ENCODE assay signal across 13 cellular contexts in the genomic region with DNA sequence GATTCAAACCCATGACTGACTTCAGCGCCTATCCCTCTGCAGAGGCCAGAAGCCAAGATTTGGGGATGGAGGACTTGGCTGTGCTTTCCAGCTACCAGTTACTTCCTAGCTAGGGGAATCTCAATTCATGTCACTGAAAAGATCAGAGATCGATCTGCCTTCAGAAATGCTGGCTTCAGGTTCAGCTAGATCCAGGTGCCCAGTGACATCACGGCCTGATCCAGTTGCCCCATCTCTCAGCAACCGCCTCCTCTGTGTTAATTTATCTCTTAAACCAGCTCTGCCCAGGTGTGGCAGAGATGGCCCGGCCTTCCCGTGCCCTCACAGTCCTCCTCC. TPM values are rescaled to one million over a fixed set of nuclear protein-coding genes. Genes with fewer than 3 reads are reported as not detected.
DNase-seq lines count a peak whose midpoint lies in the region; ATAC-seq, FAIRE-seq and TF ChIP-seq lines count a peak whose summit lies in the region.
"Had no signal": no experiment of that assay in that cellular context is flagged by ENCODE, and none has a peak within 500 bp of the region (broad histone marks: within the 10 kb centered on the region; RNA-seq: fewer than 3 reads in every experiment).

No MANE protein-coding gene starts in this region.

- peaks cover 84% of the 10 kb centered on the region for H3K36me3 Mint-ChIP-seq in activated T-helper 17 cell treated with anti-CD3 and anti-CD28 coated beads, Interleukin-2, amount 50 U/mL, for 72 hours (ENCODE audit: low read depth)
- H3K36me3 Mint-ChIP-seq in endodermal cell (ENCODE audit: low read depth): no peaks in the 10 kb centered on the region

- H3K27me3 ChIP-seq in heart left ventricle: peaks cover 0 to 6% (median 0%) of the 10 kb centered on the region in 9 donors
- H3K27me3 ChIP-seq in left lung: no peaks in the 10 kb centered on the region
- no peaks in the 10 kb centered on the region for H3K27me3 ChIP-seq in thymus (ENCODE audit: control insufficient read depth, insufficient read depth)
- H3K27me3 ChIP-seq in endodermal cell (ENCODE audit: control insufficient read depth, insufficient read depth, low read length, poor library complexity, severe bottlenecking): no peaks in the 10 kb centered on the region

- peak overlapping the region; percentile 82 for H3K4me3 Mint-ChIP-seq in activated T-helper 17 cell treated with anti-CD3 and anti-CD28 coated beads, Interleukin-2, amount 50 U/mL, for 72 hours
- no peak overlapping the region for H3K4me3 Mint-ChIP-seq in endodermal cell

- H3K36me3 ChIP-seq in heart left ventricle: peaks cover 0 to 45% (median 0%) of the 10 kb centered on the region in 9 donors
- peaks cover 0 to 58% of the 10 kb centered on the region in 2 donors for H3K36me3 ChIP-seq in left lung
- peaks cover 30% of the 10 kb centered on the region for H3K36me3 ChIP-seq in thymus (ENCODE audit: control insufficient read depth, insufficient read depth)
- no peaks in the 10 kb centered on the region for H3K36me3 ChIP-seq in endodermal cell (ENCODE audit: control insufficient read depth, insufficient read depth, low read length)

- H3K9ac ChIP-seq in endodermal cell (ENCODE audit: extremely low read depth, low read length, poor library complexity, severe bottlenecking): no peak overlapping the region

- no peaks in the 10 kb centered on the region for H3K9me3 Mint-ChIP-seq in activated T-helper 17 cell treated with anti-CD3 and anti-CD28 coated beads, Interleukin-2, amount 50 U/mL, for 72 hours
- no peaks in the 10 kb centered on the region for H3K9me3 Mint-ChIP-seq in endodermal cell

- peaks cover 0 to 99% (median 22%) of the 10 kb centered on the region in 12 donors for H3K4me1 ChIP-seq in heart left ventricle
- H3K4me1 ChIP-seq in left lung: peaks cover 16 to 100% of the 10 kb centered on the region in 2 donors
- H3K4me1 ChIP-seq in thymus (ENCODE audit: control insufficient read depth, insufficient read depth, low read length): peaks cover 48% of the 10 kb centered on the region
- no peaks in the 10 kb centered on the region for H3K4me1 ChIP-seq in endodermal cell (ENCODE audit: control insufficient read depth, insufficient read depth, low read length)

- FAIRE-seq in GM19239 (lab: Jason Lieb, UNC): no peak
- FAIRE-seq: bronchial epithelial cell had no signal

- intact Hi-C loops in heart left ventricle (cut with DNase I): no loop called here
- intact Hi-C loops in cardiac septum (cut with DNase I): no loop called here
- intact Hi-C loops in left lung (cut with DNase I): no loop called here
- intact Hi-C loops in posterior vena cava (cut with DNase I): no loop called here

- DNase-seq in heart left ventricle (no peak), cardiac septum (ENCODE audit: low spot score) (no peak), left lung (no peak), endodermal cell (no peak), GM19239 (ENCODE audit: insufficient read length, low spot score) (no peak), posterior vena cava (ENCODE audit: low spot score) (no peak)
- DNase-seq: NCI-H82 had no signal

- H3K4me3 ChIP-seq in heart left ventricle (no peak overlapping the region), left lung (no peak overlapping the region), thymus (ENCODE audit: low read length) (no peak overlapping the region), endodermal cell (ENCODE audit: low read length) (no peak overlapping the region)

- H3K4me1 Mint-ChIP-seq in activated T-helper 17 cell treated with anti-CD3 and anti-CD28 coated beads, Interleukin-2, amount 50 U/mL, for 72 hours: peaks cover 66% of the 10 kb centered on the region
- peaks cover 14% of the 10 kb centered on the region for H3K4me1 Mint-ChIP-seq in endodermal cell

- H3K27ac Mint-ChIP-seq in activated T-helper 17 cell treated with anti-CD3 and anti-CD28 coated beads, Interleukin-2, amount 50 U/mL, for 72 hours: peak overlapping the region; percentile 99
- H3K27ac Mint-ChIP-seq in endodermal cell: no peak overlapping the region

- H3K9me3 ChIP-seq in heart left ventricle (no peaks in the 10 kb centered on the region), left lung (no peaks in the 10 kb centered on the region), thymus (ENCODE audit: control insufficient read depth) (no peaks in the 10 kb centered on the region), endodermal cell (ENCODE audit: control insufficient read depth, low read length) (no peaks in the 10 kb centered on the region)

- TF ChIP-seq POLR2A in heart left ventricle (IDR thresholded peaks at IDR 0.05): no peak

- WGBS in heart left ventricle, 4 donors: 71 to 85% (median 78%) methylated on average over 6 of the region's 6 CpGs
- 52% methylated on average over 6 of the region's 6 CpGs for WGBS in thymus
- 94 to 95% methylated on average over 5 to 6 of the region's 6 CpGs for WGBS in endodermal cell (ENCODE audit: insufficient coverage in 1 of 2, insufficient read length in 1 of 2), 2 experiments

- TF ChIP-seq CTCF in heart left ventricle (IDR thresholded peaks at IDR 0.05) (no peak), left lung (IDR thresholded peaks at IDR 0.05) (no peak), endodermal cell (conservative IDR thresholded peaks at IDR 0.05) (no peak)

- ATAC-seq in heart left ventricle (no peak), left lung (no peak)
- no peak for ATAC-seq in activated T-helper 17 cell treated with anti-CD3 and anti-CD28 coated beads, Interleukin-2, amount 50 U/mL, for 72 hours (replicated peaks)

- H3K27ac ChIP-seq in heart left ventricle (peak overlapping the region; percentile 38 to 93 (median 76)), left lung (peak overlapping the region; percentile 84 to 91), thymus (ENCODE audit: low read depth) (peak overlapping the region; percentile 99), endodermal cell (ENCODE audit: low read depth, low read length) (no peak overlapping the region)
- H3K27ac ChIP-seq: C4-2B had no signal

- H3K27me3 Mint-ChIP-seq in activated T-helper 17 cell treated with anti-CD3 and anti-CD28 coated beads, Interleukin-2, amount 50 U/mL, for 72 hours: no peaks in the 10 kb centered on the region
- H3K27me3 Mint-ChIP-seq in endodermal cell (ENCODE audit: insufficient read depth): no peaks in the 10 kb centered on the region

RNA-seq across cellular contexts. Expression of a gene that starts 24.2 kb away (rescaled TPM):
- total RNA-seq in heart left ventricle (10 to 100 TPM in 2 of 9 donors, 1 to 10 TPM in 7; 2.5 to 57.8 (median 4.4) TPM), cardiac septum (8.0 TPM), left lung (10 to 100 TPM; 16.2 to 63.4 TPM), endodermal cell (not detected), posterior vena cava (10 to 100 TPM; 20.7 to 31.7 TPM)
- polyA plus RNA-seq in heart left ventricle (1 to 10 TPM; 2.4 to 2.5 TPM), thymus (54.6 TPM)
- total RNA-seq in activated T-helper 17 cell treated with anti-CD3 and anti-CD28 coated beads, Interleukin-2, amount 50 U/mL, for 72 hours: 100 to 1,000 TPM in 1 of 2 donors, 10 to 100 TPM in 1; 53.7 to 124 TPM
- polyA plus RNA-seq in endodermal cell (2013, experiment 1 of 2): not detected
- polyA plus RNA-seq in endodermal cell (2013, experiment 2 of 2): not detected
- total RNA-seq: bronchial epithelial cell, LHCN-M2 had no signal
- polyA plus RNA-seq: neural cell had no signal
